8 cellular contexts compared by ENCODE assay signal in genomic region chr11:108008656-108009496, GRCh38. TPM values are rescaled to one million over a fixed set of nuclear protein-coding genes. Genes with fewer than 3 reads are reported as not detected.
A peak's percentile ranks its signal among the peaks of the same experiment; 100 is the strongest.
DNase-seq lines count a peak whose midpoint lies in the region; ATAC-seq and TF ChIP-seq lines count a peak whose summit lies in the region.

TSS of gene CUL5 (plus strand) at chr11:108008898. CDS start at chr11:108009349, 451 bp downstream.

- no peaks in the 10 kb centered on the region for H3K36me3 ChIP-seq in esophagus (ENCODE audit: control insufficient read depth in 2 of 2, insufficient read depth in 2 of 2, low read length in 1 of 2)
- H3K36me3 ChIP-seq in muscle layer of duodenum (ENCODE audit: control insufficient read depth in 1 of 2, insufficient read depth in 2 of 2, low read length in 2 of 2), result peaks cover 0 to 4% of the 10 kb centered on the region in 2 donors

- H3K4me3 Mint-ChIP-seq in activated T-cell treated with anti-CD3 and anti-CD28 coated beads, Interleukin-2, amount 50 U/mL, for 24 hours, result peak within 1 kb of the TSS; percentile 98

- no peaks in the 10 kb centered on the region for H3K9me3 Mint-ChIP-seq in activated T-cell treated with anti-CD3 and anti-CD28 coated beads, Interleukin-2, amount 50 U/mL, for 24 hours

- no peaks in the 10 kb centered on the region for H3K27me3 Mint-ChIP-seq in activated T-cell treated with anti-CD3 and anti-CD28 coated beads, Interleukin-2, amount 50 U/mL, for 24 hours

- peak within 1 kb of the TSS; percentile 98 for H3K27ac Mint-ChIP-seq in activated T-cell treated with anti-CD3 and anti-CD28 coated beads, Interleukin-2, amount 50 U/mL, for 24 hours

- H3K36me3 Mint-ChIP-seq in activated T-cell treated with anti-CD3 and anti-CD28 coated beads, Interleukin-2, amount 50 U/mL, for 24 hours (ENCODE audit: low read depth), result peaks cover 21% of the 10 kb centered on the region

- H3K27me3 ChIP-seq in esophagus (ENCODE audit: control insufficient read depth in 1 of 2, insufficient read depth in 2 of 2, low read length in 2 of 2) (no peaks in the 10 kb centered on the region), muscle layer of duodenum (ENCODE audit: low read depth, low read length) (no peaks in the 10 kb centered on the region)

- peak; percentile 43; the same call in 1 of the 2 replicates for TF ChIP-seq EP300 in Ishikawa (IDR thresholded peaks at IDR 0.05; ENCODE audit: borderline replicate concordance)

- peaks cover 0 to 2% of the 10 kb centered on the region in 2 donors for H3K4me1 ChIP-seq in esophagus (ENCODE audit: control insufficient read depth in 2 of 2, insufficient read depth in 2 of 2, low read length in 1 of 2)
- peaks cover 17 to 36% of the 10 kb centered on the region in 2 donors for H3K4me1 ChIP-seq in muscle layer of duodenum (ENCODE audit: control insufficient read depth in 1 of 2, insufficient read depth in 2 of 2, low read length in 2 of 2)

- H3K27ac ChIP-seq in esophagus (ENCODE audit: low read depth in 2 of 2, low read length in 1 of 2), result peak within 1 kb of the TSS; percentile 90 to 97
- H3K27ac ChIP-seq in muscle layer of duodenum (ENCODE audit: low read length), result peak within 1 kb of the TSS; percentile 99

- H3K4me3 ChIP-seq in esophagus (ENCODE audit: low read depth in 1 of 2, low read length in 2 of 2) (peak within 1 kb of the TSS; percentile 89 to 98), muscle layer of duodenum (ENCODE audit: low read depth in 1 of 2, low read length in 2 of 2) (peak within 1 kb of the TSS; percentile 81 to 89)

- DNase-seq in DMS79 (lab: John Stamatoyannopoulos, UW) (peak; percentile 69), OCI-M2 (lab: John Stamatoyannopoulos, UW; ENCODE audit: unreplicated experiment) (peak; percentile 46)
- DNase-seq in activated T-cell treated with anti-CD3 and anti-CD28 coated beads, Interleukin-2, amount 50 U/mL, for 24 hours, result peak; percentile 95
- peak; percentile 72 to 86 for DNase-seq in stimulated activated CD8-positive, alpha-beta memory T cell treated with anti-CD3 and anti-CD28 coated beads, Interleukin-7, amount 100 ng/mL, for 4 hours (ENCODE audit: low read depth in 2 of 2)

- WGBS in esophagus, 2 donors, result 0% methylated on average over 72 of the region's 72 CpGs

- H3K9me3 ChIP-seq in esophagus (ENCODE audit: control insufficient read depth in 2 of 2, insufficient read depth in 1 of 2, low read depth in 1 of 2, low read length in 1 of 2) (no peaks in the 10 kb centered on the region), muscle layer of duodenum (ENCODE audit: control insufficient read depth in 1 of 2, low read length in 2 of 2) (no peaks in the 10 kb centered on the region)

- peak; percentile 85 for ATAC-seq in GM21576 (IDR thresholded peaks at IDR 0.05; ENCODE audit: unreplicated experiment)

- H3K4me1 Mint-ChIP-seq in activated T-cell treated with anti-CD3 and anti-CD28 coated beads, Interleukin-2, amount 50 U/mL, for 24 hours (ENCODE audit: low read depth), result peaks cover 15% of the 10 kb centered on the region

- peak; percentile 60; the same call in 1 of the 2 replicates for TF ChIP-seq RAD21 in Ishikawa (IDR thresholded peaks at IDR 0.05; ENCODE audit: low read depth)

TF ChIP-seq in Ishikawa, 13 proteins besides CTCF, POLR2A, EP300 and RAD21:
- peak; percentile 80 for TF ChIP-seq TAF1 (IDR thresholded peaks at IDR 0.05; ENCODE audit: low read depth)
- TF ChIP-seq REST (IDR thresholded peaks at IDR 0.05; ENCODE audit: low read depth), result 0 out of 2 replicates have a peak, but pooled peaks have one; percentile 14
- peak; percentile 91 for TF ChIP-seq MAX (IDR thresholded peaks at IDR 0.05)
- peak; percentile 65 for TF ChIP-seq TCF12 (IDR thresholded peaks at IDR 0.05; ENCODE audit: low read depth)
- no peak for TF ChIP-seq CEBPB (IDR thresholded peaks at IDR 0.05)
- no peak for TF ChIP-seq ZBTB7A (IDR thresholded peaks at IDR 0.05; ENCODE audit: low read depth)
- TF ChIP-seq FOXM1 (IDR thresholded peaks at IDR 0.05; ENCODE audit: borderline replicate concordance, low read depth), result no peak
- TF ChIP-seq CREB1 (IDR thresholded peaks at IDR 0.05; ENCODE audit: low read depth), result no peak
- TF ChIP-seq NFIC (IDR thresholded peaks at IDR 0.05), result no peak
- peak; percentile 99 for TF ChIP-seq USF1 (IDR thresholded peaks at IDR 0.05)
- peak; percentile 51; the same call in 1 of the 2 replicates for TF ChIP-seq TEAD4 (IDR thresholded peaks at IDR 0.05)
- TF ChIP-seq YY1 (IDR thresholded peaks at IDR 0.05; ENCODE audit: low read depth), result peak; percentile 84
- 0 out of 2 replicates have a peak, but pooled peaks have one; percentile 21 for TF ChIP-seq EGR1 (IDR thresholded peaks at IDR 0.05)

RNA-seq across cellular contexts. Expression of gene CUL5, which starts in this region (rescaled TPM):
- 1 to 10 TPM; 3.2 to 4.9 TPM for polyA plus RNA-seq in esophagus

Comparison
In these comparisons a context has a peak if more than half of its experiments do, and no peak if none do; other contexts are left out.
1. Peak in every context shown above with its lines: DNase-seq, ATAC-seq, H3K4me3 ChIP-seq and H3K27ac ChIP-seq.